26 cellular contexts compared by ENCODE assay signal in genomic region chr4:3007724-3008123, GRCh38.
"Had no signal": no experiment of that assay in that cellular context is flagged by ENCODE, and none has a peak within 500 bp of the region (broad histone marks: within the 10 kb centered on the region; RNA-seq: fewer than 3 reads in every experiment).

No MANE protein-coding gene starts in this region.

- H3K9me3 ChIP-seq: stomach, suprapubic skin, testis, thoracic aorta, thyroid gland, tibial artery, tibial nerve, transverse colon, upper lobe of left lung, upper lobe of right lung, uterus, vagina had no signal

- H3K4me3 ChIP-seq: stomach, suprapubic skin, testis, thoracic aorta, thyroid gland, tibial artery, tibial nerve, transverse colon, upper lobe of left lung, upper lobe of right lung, uterus, vagina had no signal

- DNase-seq: stimulated activated CD4-positive, alpha-beta T cell treated with anti-CD3 and anti-CD28 coated beads, Interleukin-2, amount 100 ng/mL, for 24 hours; stimulated activated CD4-positive, alpha-beta T cell treated with anti-CD3 and anti-CD28 coated beads, Interleukin-2, amount 100 ng/mL, for 48 hours; stimulated activated CD4-positive, alpha-beta T cell treated with anti-CD3 and anti-CD28 coated beads, Interleukin-4, amount 100 ng/mL, for 1 hour; stimulated activated CD4-positive, alpha-beta T cell treated with anti-CD3 and anti-CD28 coated beads, Interleukin-4, amount 100 ng/mL, for 24 hours; stimulated activated CD4-positive, alpha-beta T cell treated with anti-CD3 and anti-CD28 coated beads, Interleukin-4, amount 100 ng/mL, for 4 hours; stimulated activated CD8-positive, alpha-beta memory T cell treated with anti-CD3 and anti-CD28 coated beads, Interleukin-4, amount 100 ng/mL, for 48 hours; stimulated activated naive B cell treated with anti-CD40 and anti-IgM and Interleukin-4, amounts not matched to agents 10 μg/mL and 1 μg/mL and 100 μg/mL, for 72 hours; stimulated activated naive CD4-positive, alpha-beta T cell; stimulated activated naive CD4-positive, alpha-beta T cell treated with Interleukin-2 at 50 U/mL for 16 hours; stimulated activated naive CD8-positive, alpha-beta T cell treated with anti-CD3 and anti-CD28 coated beads, Interleukin-15, amount 100 ng/mL, for 72 hours; stimulated activated naive CD8-positive, alpha-beta T cell treated with anti-CD3 and anti-CD28 coated beads, Interleukin-15, Interleukin-2, amounts not matched to agents 100 U/mL and 50 U/mL, for 24 hours; stomach; testis; thyroid gland; tibial artery; transverse colon; upper lobe of left lung; upper lobe of right lung; uterus had no signal

- H3K27me3 ChIP-seq: stomach, suprapubic skin, testis, thyroid gland, tibial artery, tibial nerve, transverse colon, upper lobe of left lung, upper lobe of right lung, uterus, vagina had no signal

- ATAC-seq: stimulated activated effector memory CD8-positive, alpha-beta T cell treated with anti-CD3 and anti-CD28 coated beads, Interleukin-12 subunit alpha, Interleukin-12 subunit beta, amount 100 ng/mL, for 72 hours; stimulated activated memory B cell treated with anti-CD40 and anti-IgM and Interleukin-4, amounts not matched to agents 10 μg/mL and 1 μg/mL and 100 μg/mL, for 72 hours; stimulated activated naive B cell treated with anti-CD40 and anti-IgM and Interleukin-4, amounts not matched to agents 10 μg/mL and 1 μg/mL and 100 μg/mL, for 72 hours; stimulated activated naive CD8-positive, alpha-beta T cell treated with anti-CD3 and anti-CD28 coated beads, Interleukin-15, amount 100 ng/mL, for 72 hours; stimulated activated naive CD8-positive, alpha-beta T cell treated with anti-CD3 and anti-CD28 coated beads, Interleukin-15, Interleukin-2, amounts not matched to agents 100 U/mL and 50 U/mL, for 24 hours; upper lobe of right lung had no signal

- FAIRE-seq: urothelium cell line had no signal

- H3K27ac ChIP-seq: stomach, suprapubic skin, testis, thoracic aorta, thyroid gland, tibial artery, tibial nerve, transverse colon, upper lobe of left lung, upper lobe of right lung, uterus, vagina had no signal

- H3K4me1 ChIP-seq: testis, thyroid gland, transverse colon, upper lobe of left lung, uterus had no signal

- H3K36me3 ChIP-seq: stomach, suprapubic skin, thoracic aorta, thyroid gland, tibial artery, tibial nerve, transverse colon, upper lobe of left lung, upper lobe of right lung, uterus, vagina had no signal
